Comparison of ENCODE assay signal across 12 cellular contexts in genomic region chr10:132532784-132533560, GRCh38. TPM values are rescaled to one million over a fixed set of nuclear protein-coding genes. Genes with fewer than 3 reads are reported as not detected.
DNase-seq lines count a peak whose midpoint lies in the region; ATAC-seq, FAIRE-seq and TF ChIP-seq lines count a peak whose summit lies in the region.
"Had no signal": no experiment of that assay in that cellular context is flagged by ENCODE, and none has a peak within 500 bp of the region (broad histone marks: within the 10 kb centered on the region; RNA-seq: fewer than 3 reads in every experiment).

No MANE protein-coding gene starts in this region.

- H3K36me3 ChIP-seq in bronchial epithelial cell (ENCODE audit: control insufficient read depth, insufficient read depth, low read length): no peaks in the 10 kb centered on the region

- DNase-seq in DMS79 (lab: John Stamatoyannopoulos, UW) (peak; percentile 56), LoVo (ENCODE audit: low spot score) (peak; percentile 62), bronchial epithelial cell (ENCODE audit: low read depth) (peak; percentile 77), neural crest cell (ENCODE audit: low read depth, low spot score) (no peak), NAMALWA (ENCODE audit: low spot score) (no peak), GM19240 (ENCODE audit: insufficient read length, low spot score) (no peak)
- DNase-seq: activated T-cell treated with anti-CD3 and anti-CD28 coated beads, Interleukin-2, amount 50 U/mL, for 72 hours; H9; NCI-H1417; stimulated activated CD4-positive, alpha-beta T cell treated with anti-CD3 and anti-CD28 coated beads, Interleukin-4, amount 100 ng/mL, for 24 hours had no signal

- TF ChIP-seq CTCF in bronchial epithelial cell (IDR thresholded peaks at IDR 0.05; ENCODE audit: insufficient read depth, low read length, severe bottlenecking) (no peak), neural crest cell (conservative IDR thresholded peaks at IDR 0.05) (no peak)

- H3K27ac Mint-ChIP-seq in neural crest cell (ENCODE audit: unreplicated experiment): no peak overlapping the region
- H3K27ac Mint-ChIP-seq: activated T-cell treated with anti-CD3 and anti-CD28 coated beads, Interleukin-2, amount 50 U/mL, for 72 hours; H9 had no signal

- peaks cover 25% of the 10 kb centered on the region for H3K36me3 Mint-ChIP-seq in neural crest cell (ENCODE audit: low read depth)

- H3K4me1 Mint-ChIP-seq in neural crest cell: peaks cover 36% of the 10 kb centered on the region

- FAIRE-seq in bronchial epithelial cell (lab: Jason Lieb, UNC): no peak

- H3K4me3 Mint-ChIP-seq in neural crest cell: peak overlapping the region; percentile 56
- H3K4me3 Mint-ChIP-seq: activated T-cell treated with anti-CD3 and anti-CD28 coated beads, Interleukin-2, amount 50 U/mL, for 72 hours; H9 had no signal

- no peaks in the 10 kb centered on the region for H3K27me3 Mint-ChIP-seq in neural crest cell (ENCODE audit: low read depth)

- no peak overlapping the region for H3K4me3 ChIP-seq in bronchial epithelial cell (ENCODE audit: low read depth, low read length)

- ATAC-seq in GM21367 (IDR thresholded peaks at IDR 0.05; ENCODE audit: unreplicated experiment): no peak
- no peak for ATAC-seq in HG02970 (IDR thresholded peaks at IDR 0.05; ENCODE audit: low FRiP score, unreplicated experiment)
- ATAC-seq: activated T-cell treated with anti-CD3 and anti-CD28 coated beads, Interleukin-2, amount 50 U/mL, for 72 hours had no signal

- H3K9me3 Mint-ChIP-seq in neural crest cell: peaks cover 12% of the 10 kb centered on the region

- no peaks in the 10 kb centered on the region for H3K27me3 ChIP-seq in bronchial epithelial cell (ENCODE audit: control insufficient read depth, insufficient read depth, low read length)

RNA-seq across cellular contexts. Expression of gene INPP5A, which starts 4.6 kb away (rescaled TPM):
- total RNA-seq in bronchial epithelial cell (22.8 and 29.5 TPM in 2 replicates), neural crest cell (34.8 and 35.4 TPM in 2 replicates)

Comparison
In these comparisons a context has a peak if more than half of its experiments do, and no peak if none do; other contexts are left out.
1. DNase-seq: peak in DMS79 (single experiment), LoVo (single experiment) and bronchial epithelial cell (single experiment); none in neural crest cell (single experiment), NAMALWA (single experiment) and GM19240 (single experiment).